In genomic region chr6:19892250-19892649, GRCh38 we compare ENCODE assay signal across 10 cellular contexts. TPM values are rescaled to one million over a fixed set of nuclear protein-coding genes. Genes with fewer than 3 reads are reported as not detected.
DNase-seq lines count a peak whose midpoint lies in the region; ATAC-seq and TF ChIP-seq lines count a peak whose summit lies in the region.
"Had no signal": no experiment of that assay in that cellular context is flagged by ENCODE, and none has a peak within 500 bp of the region (broad histone marks: within the 10 kb centered on the region; RNA-seq: fewer than 3 reads in every experiment).

No MANE protein-coding gene starts in this region.

- peak; percentile 11 for DNase-seq in BE2C
- DNase-seq in NCI-H1417 (lab: John Stamatoyannopoulos, UW): peak; percentile 61 to 91 (median 86)
- DNase-seq in Panc1 (ENCODE audit: low read depth, low spot score): no peak
- peak; percentile 16 for DNase-seq in kidney glomerular epithelial cell (lab: John Stamatoyannopoulos, UW)
- DNase-seq in left ventricle myocardium superior: no peak
- no peak for DNase-seq in activated naive CD4-positive, alpha-beta T cell (lab: John Stamatoyannopoulos, UW)
- DNase-seq: ACHN, midbrain had no signal

- H3K27me3 ChIP-seq in BE2C: no peaks in the 10 kb centered on the region
- no peaks in the 10 kb centered on the region for H3K27me3 ChIP-seq in Panc1 (ENCODE audit: control insufficient read depth, insufficient read depth, low read length)

- CTCF ChIA-PET in Panc1 (lab: Charles Lee): no interaction called here

- no peaks in the 10 kb centered on the region; the same call in 1 of the 2 replicates for H3K4me1 ChIP-seq in BE2C
- H3K4me1 ChIP-seq in Panc1 (ENCODE audit: control insufficient read depth, insufficient read depth, low read length): peaks cover 4% of the 10 kb centered on the region; the same call in 1 of the 2 replicates

- no TSS peak for BruUV-seq in Panc1 (replicated peaks; lab: Mats Ljungman, UMichigan)

- ATAC-seq in Panc1: peak; percentile 82
- no peak for ATAC-seq in left ventricle myocardium superior
- no peak for ATAC-seq in HG03025 (IDR thresholded peaks at IDR 0.05; ENCODE audit: low FRiP score, unreplicated experiment)
- ATAC-seq in GM18868 (IDR thresholded peaks at IDR 0.05; ENCODE audit: unreplicated experiment): no peak

- intact Hi-C loops in Panc1 (cut with micrococcal nuclease; ENCODE audit: unreplicated experiment) (no loop called here), left ventricle myocardium superior (cut with micrococcal nuclease) (no loop called here)

- H3K27ac ChIP-seq in Panc1 (ENCODE audit: low read length): no peak overlapping the region

- TF ChIP-seq CTCF in BE2C (IDR thresholded peaks at IDR 0.05; ENCODE audit: low read depth, low read length): no peak
- no peak for TF ChIP-seq CTCF in Panc1 (IDR thresholded peaks at IDR 0.05)

- POLR2A ChIA-PET in Panc1 (lab: Charles Lee): no interaction called here

- 0 out of 2 replicates have a peak, but pooled peaks cover 3% of the 10 kb centered on the region for H3K9me3 ChIP-seq in BE2C
- no peaks in the 10 kb centered on the region for H3K9me3 ChIP-seq in Panc1 (ENCODE audit: control insufficient read depth, insufficient read depth, low read depth, low read length)

- in situ Hi-C loops in Panc1 (cut with HindIII; ENCODE audit: low pct_unique_long_range_greater_than_20kb, low sequenced_read_pairs): no loop called here

- no peaks in the 10 kb centered on the region for H3K36me3 ChIP-seq in BE2C
- H3K36me3 ChIP-seq in Panc1 (ENCODE audit: control insufficient read depth, insufficient read depth, low read length): no peaks in the 10 kb centered on the region

- H3K4me3 ChIP-seq in BE2C (ENCODE audit: low read depth, low read length): no peak overlapping the region
- H3K4me3 ChIP-seq in Panc1 (ENCODE audit: low read depth in 2 of 2, low read length in 2 of 2): no peak overlapping the region

RNA-seq across cellular contexts. Expression of gene ID4, which starts 55.1 kb away (rescaled TPM):
- polyA plus RNA-seq in BE2C (2012; ENCODE audit: insufficient read depth, insufficient read length, low read depth): 0.25 TPM
- total RNA-seq in Panc1 (2021; ENCODE audit: unreplicated experiment) (0.10 TPM), left ventricle myocardium superior (3.0 TPM)
- polyA plus RNA-seq in Panc1 (2012; ENCODE audit: insufficient read length): 0.12 TPM

Comparison
In these comparisons a context has a peak if more than half of its experiments do, and no peak if none do; other contexts are left out.
1. DNase-seq: peak in BE2C (single experiment), NCI-H1417 (3 of 3) and kidney glomerular epithelial cell (single experiment); none in Panc1 (single experiment), left ventricle myocardium superior (single experiment) and activated naive CD4-positive, alpha-beta T cell (0 of 4).